In the genomic region with DNA sequence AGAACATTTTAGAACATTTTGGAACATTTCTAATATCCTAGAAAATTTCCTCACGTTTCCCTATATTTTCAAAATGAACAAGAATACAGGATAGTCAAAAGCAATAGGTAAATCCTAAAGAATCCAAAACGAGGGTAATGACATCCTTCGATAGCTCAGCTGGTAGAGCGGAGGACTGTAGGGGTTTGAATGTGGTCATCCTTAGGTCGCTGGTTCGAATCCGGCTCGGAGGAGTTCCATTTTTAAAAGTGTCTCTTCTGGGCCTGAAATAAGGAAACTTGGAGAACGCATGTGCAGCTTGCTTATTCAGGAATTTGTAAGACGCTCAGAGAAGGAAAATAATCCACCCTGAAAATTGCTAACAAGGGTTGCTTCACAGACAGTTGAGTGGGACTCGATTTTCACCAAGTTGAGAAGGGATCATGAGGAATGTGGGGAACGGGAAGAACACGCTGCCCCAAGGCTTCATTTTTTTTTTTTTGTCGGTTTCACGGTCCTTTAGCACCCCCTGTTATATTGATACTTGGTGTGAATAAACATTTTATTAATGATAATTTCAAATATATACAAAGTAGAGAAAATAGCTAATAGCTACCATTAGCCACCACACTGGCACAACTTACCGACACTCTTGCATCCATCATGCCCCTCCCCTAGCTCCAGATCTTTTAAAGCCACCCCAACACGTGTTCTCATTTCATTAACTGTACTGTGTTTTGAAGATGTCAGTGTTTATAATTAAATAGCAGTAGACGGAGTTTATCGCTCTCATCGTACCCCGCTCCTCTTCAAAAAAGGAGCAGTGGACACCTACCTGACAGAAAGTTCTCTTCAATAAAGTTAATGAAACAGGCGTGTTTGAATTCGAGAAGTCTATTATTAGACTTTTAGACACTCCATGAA, we compare ENCODE assay signal across 8 cellular contexts. TPM values are rescaled to one million over a fixed set of nuclear protein-coding genes. Genes with fewer than 3 reads are reported as not detected.
A peak's percentile ranks its signal among the peaks of the same experiment; 100 is the strongest.
DNase-seq lines count a peak whose midpoint lies in the region; ATAC-seq, FAIRE-seq and TF ChIP-seq lines count a peak whose summit lies in the region.

No MANE protein-coding gene starts in this region.

- H3K27ac ChIP-seq in K562 (ENCODE audit: extremely low read depth, low read depth, low read length) (peak overlapping the region; percentile 88), mesenchymal stem cell (ENCODE audit: low read length, poor library complexity, severe bottlenecking) (no peak overlapping the region), upper lobe of left lung (peak overlapping the region in 3 of 4 donors; percentile 69 to 93 (median 89))

- no peak overlapping the region for H3K23ac ChIP-seq in mesenchymal stem cell (ENCODE audit: low read length in 2 of 2)

- 0 out of 2 replicates have a peak, but pooled peaks have one; percentile 57 for TF ChIP-seq EP300 in K562 (IDR thresholded peaks at IDR 0.05; ENCODE audit: low read length)
- TF ChIP-seq EP300 in upper lobe of left lung (IDR thresholded peaks at IDR 0.05), result no peak

- H3K79me1 ChIP-seq in mesenchymal stem cell (replicated peaks; ENCODE audit: low read length, poor library complexity, severe bottlenecking), result peaks cover 12% of the 10 kb centered on the region

- H3K9me3 ChIP-seq in K562 (replicated peaks; ENCODE audit: control insufficient read depth, insufficient read depth, low read depth, low read length) (no peaks in the 10 kb centered on the region), mesenchymal stem cell (ENCODE audit: control insufficient read depth, low read length) (no peaks in the 10 kb centered on the region), upper lobe of left lung (no peaks in the 10 kb centered on the region)

- WGBS in K562 (ENCODE audit: insufficient coverage, low coverage, missing lambda C conversion rate), result 4% methylated on average over 23 of the region's 23 CpGs
- WGBS in mesenchymal stem cell, result 35% methylated on average over 17 of the region's 23 CpGs
- WGBS in upper lobe of left lung, 2 donors, result 25 to 27% methylated on average over 23 of the region's 23 CpGs

- H2BK12ac ChIP-seq in mesenchymal stem cell (ENCODE audit: low read length in 2 of 2), result no peak overlapping the region

- no peaks in the 10 kb centered on the region for H3K27me3 ChIP-seq in K562 (ENCODE audit: control insufficient read depth in 2 of 2, insufficient read depth in 2 of 2, low read length in 2 of 2)
- peaks cover 8 to 13% of the 10 kb centered on the region in 2 experiments for H3K27me3 ChIP-seq in mesenchymal stem cell (ENCODE audit: control insufficient read depth in 1 of 2, insufficient read depth in 1 of 2, low read length in 2 of 2)
- peaks cover 0 to 14% (median 0%) of the 10 kb centered on the region in 4 donors for H3K27me3 ChIP-seq in upper lobe of left lung

- H3K79me2 ChIP-seq in K562 (ENCODE audit: control insufficient read depth, insufficient read depth, low read length), result peaks cover 22% of the 10 kb centered on the region

- H2AFZ ChIP-seq in K562 (ENCODE audit: low read depth, low read length) (peak overlapping the region; percentile 92), mesenchymal stem cell (ENCODE audit: low read depth, low read length) (no peak overlapping the region)

- TF ChIP-seq POLR2A in K562 (conservative IDR thresholded peaks at IDR 0.05) (no peak), upper lobe of left lung (IDR thresholded peaks at IDR 0.05) (no peak)

- H3K4me1 ChIP-seq in K562 (replicated peaks in 1 of 2; ENCODE audit: control insufficient read depth in 2 of 2, insufficient read depth in 2 of 2, low read length in 2 of 2), result peaks cover 16 to 19% of the 10 kb centered on the region in 2 experiments; a peak in 4 of 5 replicates
- H3K4me1 ChIP-seq in mesenchymal stem cell (ENCODE audit: control insufficient read depth, insufficient read depth, low read depth, low read length), result peaks cover 7% of the 10 kb centered on the region
- H3K4me1 ChIP-seq in upper lobe of left lung, result peaks cover 10 to 36% (median 17%) of the 10 kb centered on the region in 4 donors

- no peak overlapping the region for H3K18ac ChIP-seq in mesenchymal stem cell (ENCODE audit: low read depth in 1 of 2, low read length in 2 of 2)

- peak; percentile 72 to 77 for DNase-seq in activated CD4-positive, alpha-beta T cell treated with anti-CD3 and anti-CD28 coated beads, Interleukin-2, amount 50 U/mL, for 48 hours
- DNase-seq in activated CD4-positive, alpha-beta T cell treated with anti-CD3 and anti-CD28 coated beads, Interleukin-2, amount 10 ng/mL, durations not matched to agents 7 days and 5 days, result no peak
- DNase-seq in NCI-H774 (lab: John Stamatoyannopoulos, UW) (peak; percentile 61), K562 (ENCODE audit: extremely low read depth in 1 of 4, low spot score in 3 of 4) (peak; percentile 56 to 95 (median 66)), mesenchymal stem cell (peak; percentile 62), upper lobe of left lung (no peak), NCI-H510A treated with DMSO at 0.1 percent for 48 hours (lab: John Stamatoyannopoulos, UW) (no peak)

- no TSS peak for BruUV-seq in K562 (replicated peaks; lab: Mats Ljungman, UMichigan)

- no peak overlapping the region for H2AK5ac ChIP-seq in mesenchymal stem cell (ENCODE audit: low read length, severe bottlenecking)

- intact Hi-C loops in K562 (cut with micrococcal nuclease), result loop anchor here (1.0 to 5.0 kb wide), 5 partner anchors 18 to 528 kb away; no protein-coding TSS in a partner anchor

- POLR2A ChIA-PET in activated CD4-positive, alpha-beta T cell treated with anti-CD3 and anti-CD28 coated beads, Interleukin-2, amount 10 ng/mL, durations not matched to agents 7 days and 5 days (lab: Charles Lee), result interaction anchor here (0.7 to 1.0 kb wide), 2 partner anchors 12 to 254 kb away, joined by 3 to 6 read pairs; no protein-coding TSS in a partner anchor
- POLR2A ChIA-PET in K562 (lab: Yijun Ruan, JAX), result interaction anchor here (0.5 to 7.6 kb wide), 41 partner anchors 9 to 730 kb away, joined by 3 to 141 read pairs (median 4); a partner anchor contains a TSS

- H4K20me1 ChIP-seq in K562 (replicated peaks; ENCODE audit: control insufficient read depth, insufficient read depth, low read length), result no peaks in the 10 kb centered on the region

- H3K4me3 ChIP-seq in K562 (peak overlapping the region; percentile 91), mesenchymal stem cell (ENCODE audit: insufficient read depth in 1 of 2, low read depth in 1 of 2, low read length in 2 of 2) (peak overlapping the region in 1 of 2 experiments; percentile 91), upper lobe of left lung (peak overlapping the region in 3 of 4 donors; percentile 81 to 94 (median 86))

- H3K36me3 Mint-ChIP-seq in activated CD4-positive, alpha-beta T cell treated with anti-CD3 and anti-CD28 coated beads, Interleukin-2, amount 10 ng/mL, durations not matched to agents 7 days and 5 days (ENCODE audit: low read depth), result peaks cover 22% of the 10 kb centered on the region

- peaks cover 40% of the 10 kb centered on the region for H3K27me3 Mint-ChIP-seq in activated CD4-positive, alpha-beta T cell treated with anti-CD3 and anti-CD28 coated beads, Interleukin-2, amount 10 ng/mL, durations not matched to agents 7 days and 5 days

- H4K8ac ChIP-seq in mesenchymal stem cell (ENCODE audit: low read length), result no peak overlapping the region

- H4K91ac ChIP-seq in mesenchymal stem cell (ENCODE audit: low read length), result no peak overlapping the region

- H3K4me2 ChIP-seq in K562 (ENCODE audit: insufficient read depth, low read length) (peak overlapping the region; percentile 79), mesenchymal stem cell (ENCODE audit: low read length, poor library complexity, severe bottlenecking) (peak overlapping the region; percentile 97)

- H2BK15ac ChIP-seq in mesenchymal stem cell (ENCODE audit: low read depth, poor library complexity, severe bottlenecking), result no peak overlapping the region

- no peak for TF ChIP-seq CTCF in K562 (IDR thresholded peaks at IDR 0.05 in 2 of 3, conservative IDR thresholded peaks at IDR 0.05 in 1 of 3; ENCODE audit: insufficient read depth in 2 of 3, low read depth in 1 of 3, low read length in 3 of 3)
- TF ChIP-seq CTCF in upper lobe of left lung (IDR thresholded peaks at IDR 0.05), result no peak

- H3K4me1 Mint-ChIP-seq in activated CD4-positive, alpha-beta T cell treated with anti-CD3 and anti-CD28 coated beads, Interleukin-2, amount 10 ng/mL, durations not matched to agents 7 days and 5 days, result peaks cover 33% of the 10 kb centered on the region

- H3K4ac ChIP-seq in mesenchymal stem cell (ENCODE audit: low read depth in 1 of 2, low read length in 2 of 2), result no peak overlapping the region

- H3K36me3 ChIP-seq in K562 (ENCODE audit: control insufficient read depth, insufficient read depth, low read length) (peaks cover 22% of the 10 kb centered on the region), mesenchymal stem cell (ENCODE audit: control insufficient read depth in 1 of 2, insufficient read depth in 2 of 2, low read depth in 1 of 2, low read length in 2 of 2) (peaks cover 15 to 22% of the 10 kb centered on the region in 2 experiments), upper lobe of left lung (peaks cover 4 to 22% (median 17%) of the 10 kb centered on the region in 4 donors)

- no peak overlapping the region for H2BK120ac ChIP-seq in mesenchymal stem cell (ENCODE audit: low read depth, low read length)

- H3K27ac Mint-ChIP-seq in activated CD4-positive, alpha-beta T cell treated with anti-CD3 and anti-CD28 coated beads, Interleukin-2, amount 10 ng/mL, durations not matched to agents 7 days and 5 days, result no peak overlapping the region

- FAIRE-seq in K562 (lab: Jason Lieb, UNC), result peak; percentile 87

- H3K4me3 Mint-ChIP-seq in activated CD4-positive, alpha-beta T cell treated with anti-CD3 and anti-CD28 coated beads, Interleukin-2, amount 10 ng/mL, durations not matched to agents 7 days and 5 days, result no peak overlapping the region

- ATAC-seq in K562, result peak; percentile 67
- no peak for ATAC-seq in upper lobe of left lung (ENCODE audit: low FRiP score in 2 of 2)
- ATAC-seq in HG02642 (IDR thresholded peaks at IDR 0.05; ENCODE audit: poor library complexity, unreplicated experiment), result no peak

- no peaks in the 10 kb centered on the region for H3K9me1 ChIP-seq in K562 (ENCODE audit: control insufficient read depth, insufficient read depth, low read length)

- H2BK5ac ChIP-seq in mesenchymal stem cell (ENCODE audit: low read depth, low read length, poor library complexity, severe bottlenecking), result no peak overlapping the region

- no peak overlapping the region for H3K14ac ChIP-seq in mesenchymal stem cell (ENCODE audit: low read length in 2 of 2)

- peak in 1 of 2 experiments; percentile 14; a peak in 2 of 4 replicates for TF ChIP-seq RAD21 in K562 (CRISPR knock-in tag; conservative IDR thresholded peaks at IDR 0.05 in 1 of 2, IDR thresholded peaks at IDR 0.05 in 1 of 2)

- no peaks in the 10 kb centered on the region for H3K9me3 Mint-ChIP-seq in activated CD4-positive, alpha-beta T cell treated with anti-CD3 and anti-CD28 coated beads, Interleukin-2, amount 10 ng/mL, durations not matched to agents 7 days and 5 days

- peak overlapping the region in 1 of 2 experiments; percentile 94; a peak in 3 of 4 replicates for H3K9ac ChIP-seq in K562 (ENCODE audit: insufficient read depth in 1 of 2, low read depth in 2 of 2, low read length in 2 of 2)
- H3K9ac ChIP-seq in mesenchymal stem cell (ENCODE audit: low read length), result peak overlapping the region; percentile 94

- CTCF ChIA-PET in activated CD4-positive, alpha-beta T cell treated with anti-CD3 and anti-CD28 coated beads, Interleukin-2, amount 10 ng/mL, durations not matched to agents 7 days and 5 days (lab: Charles Lee), result interaction anchor here (0.6 to 4.4 kb wide), 40 partner anchors 9 to 539 kb away, joined by 3 to 42 read pairs (median 4); a partner anchor contains a TSS
- CTCF ChIA-PET in K562 (lab: Yijun Ruan, JAX; ENCODE audit: low intra/inter-chr PET ratio), result interaction anchor here (0.5 to 3.6 kb wide), 7 partner anchors 22 to 533 kb away, joined by 3 to 22 read pairs (median 5); no protein-coding TSS in a partner anchor

- in situ Hi-C loops in K562 (cut with MboI), result loop anchor here (10.0 kb wide), 1 partner anchor 530 kb away; no protein-coding TSS in a partner anchor

RNA-seq across cellular contexts. Expression of gene ABT1, which starts 1.8 kb away (rescaled TPM):
- total RNA-seq in activated CD4-positive, alpha-beta T cell treated with anti-CD3 and anti-CD28 coated beads, Interleukin-2, amount 10 ng/mL, durations not matched to agents 7 days and 5 days, result 10 to 100 TPM; 24.9 to 27.4 TPM
- total RNA-seq in K562 (2011; cell fraction: chromatin; rRNA removed; ENCODE audit: low replicate concordance), result 19.4 and 24.4 TPM in 2 replicates
- total RNA-seq in K562 (2011; cell fraction: nucleolus; rRNA removed), result 28.8 and 31.2 TPM in 2 replicates
- 29.9 and 34.0 TPM in 2 replicates for total RNA-seq in K562 (2011; cell fraction: nucleoplasm; rRNA removed)
- total RNA-seq in K562 (2014; rRNA removed) (52.7 and 60.6 TPM in 2 replicates), K562 (2014; rRNA removed; fragmentation: Illumina TruSeq; extraction: Trizol) (19.9 and 21.5 TPM in 2 replicates), K562 (2015; rRNA removed; fragmentation: Illumina TruSeq; extraction: Trizol) (37.9 and 40.7 TPM in 2 replicates), K562 (2021) (45.4 and 47.8 TPM in 2 replicates), upper lobe of left lung (10 to 100 TPM in 4 of 6 donors, 1 to 10 TPM in 2; 6.3 to 22.5 (median 15.4) TPM)
- polyA plus RNA-seq in K562 (2011; rRNA removed) (45.9 and 47.2 TPM in 2 replicates), K562 (2014; fragmentation: Illumina TruSeq; extraction: Trizol) (29.6 and 40.5 TPM in 2 replicates), K562 (2014; fragmentation: Nextera tagmentation; extraction: Ambion mirVana) (10 to 100 TPM in 1 of 2 experiments, 1 to 10 TPM in 1; 8.8 to 25.2 TPM), K562 (2014; rRNA removed) (51.1 and 59.4 TPM in 2 replicates)
- 54.9 and 75.5 TPM in 2 replicates for polyA plus RNA-seq in K562 (2011; cell fraction: cytosol; rRNA removed)
- 31.7 and 32.1 TPM in 2 replicates for polyA plus RNA-seq in K562 (2011; cell fraction: nucleus; rRNA removed)
- 28.3 and 30.1 TPM in 2 replicates for polyA plus RNA-seq in K562 (2012)
- 19.4 and 21.4 TPM in 2 replicates for polyA minus RNA-seq in K562 (2011; rRNA and poly(A)+ RNA removed)
- polyA minus RNA-seq in K562 (2011; cell fraction: cytosol; rRNA and poly(A)+ RNA removed), result 17.9 and 18.6 TPM in 2 replicates
- 26.0 and 42.1 TPM in 2 replicates for polyA minus RNA-seq in K562 (2011; cell fraction: nucleus; rRNA and poly(A)+ RNA removed)
- polyA plus RNA-seq in mesenchymal stem cell (2013, experiment 1 of 2), result 15.1 TPM
- polyA plus RNA-seq in mesenchymal stem cell (2013, experiment 2 of 2), result 15.5 TPM

RNA-seq across cellular contexts. Expression of gene HMGN4, which starts 56.8 kb away (rescaled TPM):
- total RNA-seq in activated CD4-positive, alpha-beta T cell treated with anti-CD3 and anti-CD28 coated beads, Interleukin-2, amount 10 ng/mL, durations not matched to agents 7 days and 5 days, result 10 to 100 TPM; 85.7 to 93.0 TPM
- total RNA-seq in K562 (2011; cell fraction: chromatin; rRNA removed; ENCODE audit: low replicate concordance), result 23.4 and 44.5 TPM in 2 replicates
- 13.5 and 15.3 TPM in 2 replicates for total RNA-seq in K562 (2011; cell fraction: nucleolus; rRNA removed)
- 28.3 and 34.4 TPM in 2 replicates for total RNA-seq in K562 (2011; cell fraction: nucleoplasm; rRNA removed)
- 71.8 and 87.5 TPM in 2 replicates for total RNA-seq in K562 (2014; rRNA removed)
- total RNA-seq in K562 (2014; rRNA removed; fragmentation: Illumina TruSeq; extraction: Trizol), result 134 and 145 TPM in 2 replicates
- 100 and 102 TPM in 2 replicates for total RNA-seq in K562 (2015; rRNA removed; fragmentation: Illumina TruSeq; extraction: Trizol)
- 78.8 and 79.9 TPM in 2 replicates for total RNA-seq in K562 (2021)
- 95.4 and 111 TPM in 2 replicates for polyA plus RNA-seq in K562 (2011; rRNA removed)
- polyA plus RNA-seq in K562 (2011; cell fraction: cytosol; rRNA removed), result 35.3 and 57.4 TPM in 2 replicates
- polyA plus RNA-seq in K562 (2011; cell fraction: nucleus; rRNA removed), result 24.5 and 38.9 TPM in 2 replicates
- 65.4 and 94.0 TPM in 2 replicates for polyA plus RNA-seq in K562 (2012)
- 97.0 and 104 TPM in 2 replicates for polyA plus RNA-seq in K562 (2014; fragmentation: Illumina TruSeq; extraction: Trizol)
- polyA plus RNA-seq in K562 (2014; fragmentation: Nextera tagmentation; extraction: Ambion mirVana), result 10 to 100 TPM; 35.4 to 41.1 TPM
- polyA plus RNA-seq in K562 (2014; rRNA removed), result 92.2 and 94.1 TPM in 2 replicates
- polyA minus RNA-seq in K562 (2011; rRNA and poly(A)+ RNA removed), result 76.2 and 81.4 TPM in 2 replicates
- polyA minus RNA-seq in K562 (2011; cell fraction: cytosol; rRNA and poly(A)+ RNA removed), result 32.2 and 35.4 TPM in 2 replicates
- 8.2 and 16.9 TPM in 2 replicates for polyA minus RNA-seq in K562 (2011; cell fraction: nucleus; rRNA and poly(A)+ RNA removed)
- polyA plus RNA-seq in mesenchymal stem cell (2013, experiment 1 of 2), result 34.2 TPM
- 32.7 TPM for polyA plus RNA-seq in mesenchymal stem cell (2013, experiment 2 of 2)
- 10 to 100 TPM; 35.6 to 76.7 (median 45.5) TPM for total RNA-seq in upper lobe of left lung

Comparison
In these comparisons a context has a peak if more than half of its experiments do, and no peak if none do; other contexts are left out.
1. DNase-seq: peak in activated CD4-positive, alpha-beta T cell treated with anti-CD3 and anti-CD28 coated beads, Interleukin-2, amount 50 U/mL, for 48 hours (2 of 2), NCI-H774 (single experiment), K562 (4 of 4) and mesenchymal stem cell (single experiment); none in activated CD4-positive, alpha-beta T cell treated with anti-CD3 and anti-CD28 coated beads, Interleukin-2, amount 10 ng/mL, durations not matched to agents 7 days and 5 days (single experiment), upper lobe of left lung (0 of 2) and NCI-H510A treated with DMSO at 0.1 percent for 48 hours (single experiment).